16 cellular contexts compared by ENCODE assay signal in genomic region chr16:1465567-1465915, GRCh38. TPM values are rescaled to one million over a fixed set of nuclear protein-coding genes. Genes with fewer than 3 reads are reported as not detected.
DNase-seq lines count a peak whose midpoint lies in the region; ATAC-seq and TF ChIP-seq lines count a peak whose summit lies in the region.
"Had no signal": no experiment of that assay in that cellular context is flagged by ENCODE, and none has a peak within 500 bp of the region (broad histone marks: within the 10 kb centered on the region; RNA-seq: fewer than 3 reads in every experiment).

No MANE protein-coding gene starts in this region.

- DNase-seq in T-helper 17 cell (peak in 1 of 3 donors; percentile 4), type B pancreatic cell (ENCODE audit: extremely low spot score, unreplicated experiment) (peak; percentile 67), omental fat pad (ENCODE audit: low spot score) (no peak), occipital lobe (lab: John Stamatoyannopoulos, UW) (no peak), NCI-H510A (lab: John Stamatoyannopoulos, UW) (no peak)
- DNase-seq: Caco-2; CD4-positive, alpha-beta T cell; GOT3; H9 had no signal

- H3K27me3 ChIP-seq in BLaER1 treated with 17β-estradiol and CSF1 and Interleukin-3, amounts not matched to agents 10 nM and 100 nM = no peaks in the 10 kb centered on the region

- peaks cover 17% of the 10 kb centered on the region for H3K4me1 Mint-ChIP-seq in T-helper 17 cell
- peaks cover 8% of the 10 kb centered on the region for H3K4me1 Mint-ChIP-seq in type B pancreatic cell (ENCODE audit: unreplicated experiment)

- peak overlapping the region in 7 of 11 experiments; percentile 20 to 100 (median 98); a peak in 11 of 22 replicates for H3K27ac ChIP-seq in BLaER1 treated with 17β-estradiol and CSF1 and Interleukin-3, amounts not matched to agents 10 nM and 100 nM
- H3K27ac ChIP-seq: C4-2B had no signal

- peaks cover 38 to 61% (median 54%) of the 10 kb centered on the region in 10 experiments for H3K4me1 ChIP-seq in BLaER1 treated with 17β-estradiol and CSF1 and Interleukin-3, amounts not matched to agents 10 nM and 100 nM
- H3K4me1 ChIP-seq: Caco-2 had no signal

- H3K36me3 Mint-ChIP-seq in T-helper 17 cell (ENCODE audit: low read depth) (no peaks in the 10 kb centered on the region), type B pancreatic cell (no peaks in the 10 kb centered on the region)
- H3K36me3 Mint-ChIP-seq: IgD-negative memory B cell had no signal

- H3K36me3 ChIP-seq in BLaER1 treated with 17β-estradiol and CSF1 and Interleukin-3, amounts not matched to agents 10 nM and 100 nM = peaks cover 54 to 70% (median 61%) of the 10 kb centered on the region in 11 experiments

- no peaks in the 10 kb centered on the region for H3K9me3 ChIP-seq in BLaER1 treated with 17β-estradiol and CSF1 and Interleukin-3, amounts not matched to agents 10 nM and 100 nM (replicated peaks in 1 of 11)
- no peaks in the 10 kb centered on the region for H3K9me3 ChIP-seq in T-helper 17 cell (ENCODE audit: control insufficient read depth, low read length, poor library complexity, severe bottlenecking)
- H3K9me3 ChIP-seq: Caco-2 had no signal

- TF ChIP-seq CTCF in type B pancreatic cell (conservative IDR thresholded peaks at IDR 0.05) = no peak
- no peak for TF ChIP-seq CTCF in omental fat pad (IDR thresholded peaks at IDR 0.05)

- H4K20me1 ChIP-seq in BLaER1 treated with 17β-estradiol and CSF1 and Interleukin-3, amounts not matched to agents 10 nM and 100 nM = peaks cover 0 to 100% (median 37%) of the 10 kb centered on the region in 11 experiments; a peak in 14 of 22 replicates

- H3K9ac ChIP-seq in BLaER1 treated with 17β-estradiol and CSF1 and Interleukin-3, amounts not matched to agents 10 nM and 100 nM = peak overlapping the region in 8 of 11 experiments; percentile 5 to 99 (median 95); a peak in 9 of 22 replicates

- no peaks in the 10 kb centered on the region for H3K27me3 Mint-ChIP-seq in T-helper 17 cell
- H3K27me3 Mint-ChIP-seq in type B pancreatic cell = no peaks in the 10 kb centered on the region
- H3K27me3 Mint-ChIP-seq: B cell; CD4-positive, alpha-beta T cell; IgD-negative memory B cell had no signal

- H3K4me2 ChIP-seq in BLaER1 treated with 17β-estradiol and CSF1 and Interleukin-3, amounts not matched to agents 10 nM and 100 nM = no peak overlapping the region

- H3K4me3 Mint-ChIP-seq in T-helper 17 cell = peak overlapping the region; percentile 31
- H3K4me3 Mint-ChIP-seq in type B pancreatic cell = no peak overlapping the region
- H3K4me3 Mint-ChIP-seq: B cell; CD4-positive, alpha-beta T cell; H9 had no signal

- H3K27ac Mint-ChIP-seq in T-helper 17 cell (no peak overlapping the region), type B pancreatic cell (no peak overlapping the region)
- H3K27ac Mint-ChIP-seq: CD4-positive, alpha-beta T cell had no signal

- no peak for ATAC-seq in T-helper 17 cell
- peak; percentile 7 for ATAC-seq in esophagus mucosa
- ATAC-seq in omental fat pad (ENCODE audit: low FRiP score) = no peak
- ATAC-seq: HepG2 had no signal

- no peaks in the 10 kb centered on the region for H3K9me3 Mint-ChIP-seq in type B pancreatic cell
- H3K9me3 Mint-ChIP-seq: CD4-positive, alpha-beta T cell; H9; IgD-negative memory B cell had no signal

- no peak overlapping the region for H3K4me3 ChIP-seq in BLaER1 treated with 17β-estradiol and CSF1 and Interleukin-3, amounts not matched to agents 10 nM and 100 nM

RNA-seq across cellular contexts. Expression of gene CLCN7, which starts 9.3 kb away (rescaled TPM):
- total RNA-seq in T-helper 17 cell (100 to 1,000 TPM in 1 of 2 donors, 10 to 100 TPM in 1; 93.9 to 113 TPM), esophagus mucosa (18.6 TPM), type B pancreatic cell (ENCODE audit: low replicate concordance) (91.9 and 98.1 TPM in 2 replicates), omental fat pad (10 to 100 TPM; 42.6 to 62.3 (median 52.2) TPM), occipital lobe (29.2 TPM)

RNA-seq across cellular contexts. Expression of gene CCDC154, which starts 21.2 kb away (rescaled TPM):
- total RNA-seq in T-helper 17 cell (1 to 10 TPM; 1.3 to 3.6 TPM), esophagus mucosa (0.12 TPM), type B pancreatic cell (ENCODE audit: low replicate concordance) (2.2 and 5.0 TPM in 2 replicates), omental fat pad (1 to 10 TPM in 1 of 4 donors, under 1 TPM in 3; 0.19 to 5.7 (median 0.37) TPM), occipital lobe (0.16 TPM)

RNA-seq across cellular contexts. Expression of gene PTX4, which starts 23.2 kb away (rescaled TPM):
- total RNA-seq in T-helper 17 cell = not detected
- total RNA-seq in esophagus mucosa = not detected
- not detected in 2 replicates for total RNA-seq in type B pancreatic cell (ENCODE audit: low replicate concordance)
- total RNA-seq in omental fat pad = not detected
- not detected for total RNA-seq in occipital lobe
- total RNA-seq: A172; B cell; Caco-2; CD4-positive, alpha-beta T cell; H9; HepG2 had no signal

RNA-seq across cellular contexts. Expression of gene TELO2, which starts 27.6 kb away (rescaled TPM):
- total RNA-seq in T-helper 17 cell = 10 to 100 TPM; 36.4 to 39.7 TPM
- total RNA-seq in esophagus mucosa = 21.3 TPM
- 39.3 and 65.4 TPM in 2 replicates for total RNA-seq in type B pancreatic cell (ENCODE audit: low replicate concordance)
- total RNA-seq in omental fat pad = 10 to 100 TPM; 12.7 to 38.5 (median 22.2) TPM
- 11.7 TPM for total RNA-seq in occipital lobe

RNA-seq across cellular contexts. Expression of gene PERCC1, which starts 34.7 kb away (rescaled TPM):
- not detected for total RNA-seq in T-helper 17 cell
- total RNA-seq in esophagus mucosa = not detected
- 0.77 and 0.83 TPM in 2 replicates for total RNA-seq in type B pancreatic cell (ENCODE audit: low replicate concordance)
- 1 to 10 TPM in 1 of 4 donors, not detected in 3; 1.9 TPM for total RNA-seq in omental fat pad
- not detected for total RNA-seq in occipital lobe
- total RNA-seq: A172, H9 had no signal
